In the genomic region with DNA sequence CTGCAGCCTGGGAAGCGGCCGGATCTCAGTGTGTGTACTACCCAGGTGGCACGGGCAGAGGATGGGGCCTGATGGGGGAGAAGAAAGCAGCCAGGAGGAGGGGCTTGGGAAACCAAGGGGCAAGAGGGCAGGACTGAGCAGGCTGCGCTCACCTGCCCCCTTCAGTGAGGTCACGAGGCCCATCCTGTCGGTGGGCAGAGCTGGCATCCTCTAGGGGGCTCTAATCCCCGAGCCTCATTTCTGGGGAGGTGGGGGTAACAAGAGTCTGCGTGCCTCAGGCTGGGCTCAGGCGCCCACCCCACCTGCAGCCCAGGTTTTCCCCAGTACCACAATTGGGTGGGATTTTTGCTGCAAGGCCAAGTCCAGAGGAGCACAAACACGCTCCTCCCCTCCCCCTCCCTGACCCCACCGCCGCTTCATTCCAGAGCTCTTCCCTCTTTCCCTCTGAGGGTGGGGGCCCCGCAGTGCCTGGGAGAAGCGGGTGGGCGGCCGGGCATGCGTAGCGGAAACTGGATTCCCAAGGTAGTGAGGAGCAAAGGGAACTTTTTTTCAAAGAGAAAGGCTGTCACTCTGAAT, we compare ENCODE assay signal across 2 cellular contexts.
TF ChIP-seq lines count a peak whose summit lies in the region.

No MANE protein-coding gene starts in this region.

TF ChIP-seq in SK-N-SH, 30 proteins besides CTCF, POLR2A, EP300 and RAD21 (continued from another document):
- TF ChIP-seq RCOR1 (IDR thresholded peaks at IDR 0.05; ENCODE audit: low read length): no peak
- no peak for TF ChIP-seq MEF2A (IDR thresholded peaks at IDR 0.05; ENCODE audit: borderline replicate concordance, low read depth)
- no peak for TF ChIP-seq FOXM1 (IDR thresholded peaks at IDR 0.05; ENCODE audit: low read depth)
- TF ChIP-seq, protein P1, sequence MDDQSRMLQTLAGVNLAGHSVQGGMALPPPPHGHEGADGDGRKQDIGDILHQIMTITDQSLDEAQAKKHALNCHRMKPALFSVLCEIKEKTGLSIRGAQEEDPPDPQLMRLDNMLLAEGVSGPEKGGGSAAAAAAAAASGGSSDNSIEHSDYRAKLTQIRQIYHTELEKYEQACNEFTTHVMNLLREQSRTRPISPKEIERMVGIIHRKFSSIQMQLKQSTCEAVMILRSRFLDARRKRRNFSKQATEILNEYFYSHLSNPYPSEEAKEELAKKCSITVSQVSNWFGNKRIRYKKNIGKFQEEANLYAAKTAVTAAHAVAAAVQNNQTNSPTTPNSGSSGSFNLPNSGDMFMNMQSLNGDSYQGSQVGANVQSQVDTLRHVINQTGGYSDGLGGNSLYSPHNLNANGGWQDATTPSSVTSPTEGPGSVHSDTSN (IDR thresholded peaks at IDR 0.05): no peak
- TF ChIP-seq FOSL2 (IDR thresholded peaks at IDR 0.05; ENCODE audit: borderline replicate concordance, low read depth): no peak
- TF ChIP-seq, protein P2, sequence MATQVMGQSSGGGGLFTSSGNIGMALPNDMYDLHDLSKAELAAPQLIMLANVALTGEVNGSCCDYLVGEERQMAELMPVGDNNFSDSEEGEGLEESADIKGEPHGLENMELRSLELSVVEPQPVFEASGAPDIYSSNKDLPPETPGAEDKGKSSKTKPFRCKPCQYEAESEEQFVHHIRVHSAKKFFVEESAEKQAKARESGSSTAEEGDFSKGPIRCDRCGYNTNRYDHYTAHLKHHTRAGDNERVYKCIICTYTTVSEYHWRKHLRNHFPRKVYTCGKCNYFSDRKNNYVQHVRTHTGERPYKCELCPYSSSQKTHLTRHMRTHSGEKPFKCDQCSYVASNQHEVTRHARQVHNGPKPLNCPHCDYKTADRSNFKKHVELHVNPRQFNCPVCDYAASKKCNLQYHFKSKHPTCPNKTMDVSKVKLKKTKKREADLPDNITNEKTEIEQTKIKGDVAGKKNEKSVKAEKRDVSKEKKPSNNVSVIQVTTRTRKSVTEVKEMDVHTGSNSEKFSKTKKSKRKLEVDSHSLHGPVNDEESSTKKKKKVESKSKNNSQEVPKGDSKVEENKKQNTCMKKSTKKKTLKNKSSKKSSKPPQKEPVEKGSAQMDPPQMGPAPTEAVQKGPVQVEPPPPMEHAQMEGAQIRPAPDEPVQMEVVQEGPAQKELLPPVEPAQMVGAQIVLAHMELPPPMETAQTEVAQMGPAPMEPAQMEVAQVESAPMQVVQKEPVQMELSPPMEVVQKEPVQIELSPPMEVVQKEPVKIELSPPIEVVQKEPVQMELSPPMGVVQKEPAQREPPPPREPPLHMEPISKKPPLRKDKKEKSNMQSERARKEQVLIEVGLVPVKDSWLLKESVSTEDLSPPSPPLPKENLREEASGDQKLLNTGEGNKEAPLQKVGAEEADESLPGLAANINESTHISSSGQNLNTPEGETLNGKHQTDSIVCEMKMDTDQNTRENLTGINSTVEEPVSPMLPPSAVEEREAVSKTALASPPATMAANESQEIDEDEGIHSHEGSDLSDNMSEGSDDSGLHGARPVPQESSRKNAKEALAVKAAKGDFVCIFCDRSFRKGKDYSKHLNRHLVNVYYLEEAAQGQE (IDR thresholded peaks at IDR 0.05; ENCODE audit: low read depth, low read length): no peak
- TF ChIP-seq POLR2AphosphoS5 (IDR thresholded peaks at IDR 0.05; ENCODE audit: low read depth, low read length): no peak
- no peak for TF ChIP-seq IRF3 (IDR thresholded peaks at IDR 0.05; ENCODE audit: low read depth, low read length)
- no peak for TF ChIP-seq GATA2 (CRISPR knock-in tag; IDR thresholded peaks at IDR 0.05)
- TF ChIP-seq SMC3 (IDR thresholded peaks at IDR 0.05; ENCODE audit: low read depth, low read length): no peak
- no peak for TF ChIP-seq NFIC (IDR thresholded peaks at IDR 0.05; ENCODE audit: borderline replicate concordance)
- no peak for TF ChIP-seq ELF1 (IDR thresholded peaks at IDR 0.05)
- TF ChIP-seq USF1 (IDR thresholded peaks at IDR 0.05; ENCODE audit: borderline replicate concordance, low read depth): no peak
- no peak for TF ChIP-seq YY1 (IDR thresholded peaks at IDR 0.05; ENCODE audit: low read depth)
- no peak for TF ChIP-seq CHD2 (IDR thresholded peaks at IDR 0.05; ENCODE audit: low read length, partially characterized antibody)

TF ChIP-seq in SK-N-SH treated with all-trans-retinoic acid at 6 μM for 48 hours, 23 proteins besides CTCF, POLR2A, EP300 and RAD21 (continued from another document):
- TF ChIP-seq TOX (CRISPR knock-in tag; IDR thresholded peaks at IDR 0.05; ENCODE audit: borderline replicate concordance): no peak
- TF ChIP-seq SNAI2 (CRISPR knock-in tag; IDR thresholded peaks at IDR 0.05): no peak
- TF ChIP-seq, protein P3, sequence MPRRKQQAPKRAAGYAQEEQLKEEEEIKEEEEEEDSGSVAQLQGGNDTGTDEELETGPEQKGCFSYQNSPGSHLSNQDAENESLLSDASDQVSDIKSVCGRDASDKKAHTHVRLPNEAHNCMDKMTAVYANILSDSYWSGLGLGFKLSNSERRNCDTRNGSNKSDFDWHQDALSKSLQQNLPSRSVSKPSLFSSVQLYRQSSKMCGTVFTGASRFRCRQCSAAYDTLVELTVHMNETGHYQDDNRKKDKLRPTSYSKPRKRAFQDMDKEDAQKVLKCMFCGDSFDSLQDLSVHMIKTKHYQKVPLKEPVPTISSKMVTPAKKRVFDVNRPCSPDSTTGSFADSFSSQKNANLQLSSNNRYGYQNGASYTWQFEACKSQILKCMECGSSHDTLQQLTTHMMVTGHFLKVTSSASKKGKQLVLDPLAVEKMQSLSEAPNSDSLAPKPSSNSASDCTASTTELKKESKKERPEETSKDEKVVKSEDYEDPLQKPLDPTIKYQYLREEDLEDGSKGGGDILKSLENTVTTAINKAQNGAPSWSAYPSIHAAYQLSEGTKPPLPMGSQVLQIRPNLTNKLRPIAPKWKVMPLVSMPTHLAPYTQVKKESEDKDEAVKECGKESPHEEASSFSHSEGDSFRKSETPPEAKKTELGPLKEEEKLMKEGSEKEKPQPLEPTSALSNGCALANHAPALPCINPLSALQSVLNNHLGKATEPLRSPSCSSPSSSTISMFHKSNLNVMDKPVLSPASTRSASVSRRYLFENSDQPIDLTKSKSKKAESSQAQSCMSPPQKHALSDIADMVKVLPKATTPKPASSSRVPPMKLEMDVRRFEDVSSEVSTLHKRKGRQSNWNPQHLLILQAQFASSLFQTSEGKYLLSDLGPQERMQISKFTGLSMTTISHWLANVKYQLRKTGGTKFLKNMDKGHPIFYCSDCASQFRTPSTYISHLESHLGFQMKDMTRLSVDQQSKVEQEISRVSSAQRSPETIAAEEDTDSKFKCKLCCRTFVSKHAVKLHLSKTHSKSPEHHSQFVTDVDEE (CRISPR knock-in tag; IDR thresholded peaks at IDR 0.05): no peak
- no peak for TF ChIP-seq ZNF565 (CRISPR knock-in tag; conservative IDR thresholded peaks at IDR 0.05; ENCODE audit: low read depth)
